In genomic region chr3:10393514-10393913, GRCh38 we compare ENCODE assay signal across 27 cellular contexts.
"Had no signal": no experiment of that assay in that cellular context is flagged by ENCODE, and none has a peak within 500 bp of the region (broad histone marks: within the 10 kb centered on the region; RNA-seq: fewer than 3 reads in every experiment).

No MANE protein-coding gene starts in this region.

- H3K4me1 ChIP-seq: left lung, lower lobe of right lung, vagina had no signal

- H3K4me1 Mint-ChIP-seq: nephron progenitor cell had no signal

- H3K9me3 Mint-ChIP-seq: activated naive CD4-positive, alpha-beta T cell treated with anti-CD3 and anti-CD28 coated beads, Interleukin-2, amount 50 U/mL, for 24 hours; activated naive CD8-positive, alpha-beta T cell treated with anti-CD3 and anti-CD28 coated beads, Interleukin-2, amount 50 U/mL, for 24 hours; nephron progenitor cell; stimulated activated naive CD8-positive, alpha-beta T cell treated with anti-CD3 and anti-CD28 coated beads, Interleukin-15, Interleukin-2, amounts not matched to agents 100 ng/mL and 50 ng/mL, for 24 hours; T-cell; T-helper 2 cell treated with Interferon-gamma antibody and Interleukin-4, amounts not matched to agents 5 μg/mL and 100 μg/mL, for 36 hours; type B pancreatic cell had no signal

- H3K36me3 Mint-ChIP-seq: activated naive CD4-positive, alpha-beta T cell treated with anti-CD3 and anti-CD28 coated beads, Interleukin-2, amount 50 U/mL, for 24 hours; T-cell; type B pancreatic cell had no signal

- H3K27me3 ChIP-seq: breast epithelium, left lung, vagina had no signal

- H3K4me3 ChIP-seq: breast epithelium, left lung, lower lobe of right lung, mucosa of descending colon, vagina had no signal

- H3K27ac ChIP-seq: breast epithelium, left lung, lower lobe of right lung, parathyroid adenoma, vagina, VCaP had no signal

- H3K4me3 Mint-ChIP-seq: activated naive CD4-positive, alpha-beta T cell treated with anti-CD3 and anti-CD28 coated beads, Interleukin-2, amount 50 U/mL, for 24 hours; activated naive CD8-positive, alpha-beta T cell treated with anti-CD3 and anti-CD28 coated beads, Interleukin-2, amount 50 U/mL, for 24 hours; nephron progenitor cell; stimulated activated naive CD8-positive, alpha-beta T cell treated with anti-CD3 and anti-CD28 coated beads, Interleukin-15, Interleukin-2, amounts not matched to agents 100 ng/mL and 50 ng/mL, for 24 hours; T-helper 2 cell treated with Interferon-gamma antibody and Interleukin-4, amounts not matched to agents 5 μg/mL and 100 μg/mL, for 36 hours; type B pancreatic cell had no signal

- H3K27ac Mint-ChIP-seq: activated naive CD4-positive, alpha-beta T cell treated with anti-CD3 and anti-CD28 coated beads, Interleukin-2, amount 50 U/mL, for 24 hours; activated naive CD8-positive, alpha-beta T cell treated with anti-CD3 and anti-CD28 coated beads, Interleukin-2, amount 50 U/mL, for 24 hours; stimulated activated naive CD8-positive, alpha-beta T cell treated with anti-CD3 and anti-CD28 coated beads, Interleukin-15, Interleukin-2, amounts not matched to agents 100 ng/mL and 50 ng/mL, for 24 hours; T-helper 2 cell treated with Interferon-gamma antibody and Interleukin-4, amounts not matched to agents 5 μg/mL and 100 μg/mL, for 36 hours; type B pancreatic cell had no signal

- DNase-seq: activated CD4-positive, alpha-beta T cell treated with anti-CD3 and anti-CD28 coated beads for 48 hours; activated CD4-positive, alpha-beta T cell treated with anti-CD3 and anti-CD28 coated beads, Interleukin-2, amount 50 U/mL, for 48 hours; activated CD8-positive, alpha-beta memory T cell treated with anti-CD3 and anti-CD28 coated beads, Interleukin-2, amount 50 U/mL, for 4 hours; activated naive CD8-positive, alpha-beta T cell treated with anti-CD3 and anti-CD28 coated beads, Interleukin-2, amount 50 U/mL, for 24 hours; activated T-cell treated with anti-CD3 and anti-CD28 coated beads, Interleukin-2, amount 50 U/mL, for 1 hour; amygdala; central memory CD4-positive, alpha-beta T cell; dermis blood vessel endothelial cell; effector CD8-positive, alpha-beta T cell; glutamatergic neuron; lower lobe of right lung; mesendoderm; nephron progenitor cell; nucleus accumbens; stimulated activated CD4-positive, alpha-beta T cell treated with anti-CD3 and anti-CD28 coated beads, Interleukin-2, amount 100 ng/mL, for 48 hours; T-cell had no signal

- H3K36me3 ChIP-seq: breast epithelium, left lung, lower lobe of right lung, vagina had no signal

- ATAC-seq: activated CD4-positive, CD25-positive, alpha-beta regulatory T cell treated with anti-CD3 and anti-CD28 coated beads, Interleukin-2, amount 50 U/mL, for 24 hours; activated naive CD8-positive, alpha-beta T cell treated with anti-CD3 and anti-CD28 coated beads, Interleukin-2, amount 50 U/mL, for 24 hours; left lung; lower lobe of right lung; mucosa of descending colon; T-cell had no signal

- H3K27me3 Mint-ChIP-seq: activated naive CD4-positive, alpha-beta T cell treated with anti-CD3 and anti-CD28 coated beads, Interleukin-2, amount 50 U/mL, for 24 hours; activated naive CD8-positive, alpha-beta T cell treated with anti-CD3 and anti-CD28 coated beads, Interleukin-2, amount 50 U/mL, for 24 hours; stimulated activated naive CD8-positive, alpha-beta T cell treated with anti-CD3 and anti-CD28 coated beads, Interleukin-15, Interleukin-2, amounts not matched to agents 100 ng/mL and 50 ng/mL, for 24 hours had no signal
